1 cellular context compared by ENCODE assay signal in the genomic region with DNA sequence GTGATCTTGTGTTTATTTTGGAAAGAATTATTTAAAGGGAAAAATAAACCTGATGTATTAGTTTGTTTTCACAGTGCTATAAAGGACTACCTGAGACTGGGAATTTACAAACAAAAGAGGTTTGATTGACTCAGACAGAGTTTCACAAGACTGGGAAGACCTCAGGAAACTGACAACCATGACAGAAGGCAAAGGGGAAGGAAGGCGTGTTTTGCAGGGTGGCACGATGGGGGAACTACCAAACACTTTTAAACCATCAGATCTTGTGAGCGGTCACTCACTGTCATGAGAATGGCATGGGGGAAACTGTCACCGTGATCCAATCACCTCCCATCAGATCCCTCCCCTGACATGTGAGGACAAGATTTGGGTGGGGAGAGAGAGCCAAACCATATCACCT.
TF ChIP-seq lines count a peak whose summit lies in the region.

No MANE protein-coding gene starts in this region.

TF ChIP-seq in IMR-90, 13 proteins besides CTCF, POLR2A, EP300 and RAD21:
- TF ChIP-seq ELK1 (IDR thresholded peaks at IDR 0.05; ENCODE audit: borderline replicate concordance, low read depth, low read length) (no peak), MAZ (IDR thresholded peaks at IDR 0.05; ENCODE audit: borderline replicate concordance, low read depth, low read length) (no peak), RFX5 (IDR thresholded peaks at IDR 0.05; ENCODE audit: low read depth, low read length) (no peak), NFE2L2 (IDR thresholded peaks at IDR 0.05; ENCODE audit: low read depth, low read length) (no peak), FOS (IDR thresholded peaks at IDR 0.05; ENCODE audit: low read depth, low read length) (no peak), SMC3 (IDR thresholded peaks at IDR 0.05; ENCODE audit: low read depth, low read length) (no peak), BHLHE40 (IDR thresholded peaks at IDR 0.05; ENCODE audit: low read depth, low read length) (no peak), CHD1 (IDR thresholded peaks at IDR 0.05; ENCODE audit: low read depth, low read length) (no peak), USF2 (IDR thresholded peaks at IDR 0.05; ENCODE audit: low read depth, low read length) (no peak), RCOR1 (IDR thresholded peaks at IDR 0.05; ENCODE audit: insufficient replicate concordance, low read length) (no peak), MXI1 (IDR thresholded peaks at IDR 0.05; ENCODE audit: borderline replicate concordance, low read depth, low read length) (no peak), MAFK (IDR thresholded peaks at IDR 0.05; ENCODE audit: low read depth, low read length) (no peak), CEBPB (IDR thresholded peaks at IDR 0.05; ENCODE audit: low read depth, low read length) (no peak)
TF ChIP-seq in IMR-90: peak in this region for 0.
